ENCODE assay signal across 20 cellular contexts in the genomic region with DNA sequence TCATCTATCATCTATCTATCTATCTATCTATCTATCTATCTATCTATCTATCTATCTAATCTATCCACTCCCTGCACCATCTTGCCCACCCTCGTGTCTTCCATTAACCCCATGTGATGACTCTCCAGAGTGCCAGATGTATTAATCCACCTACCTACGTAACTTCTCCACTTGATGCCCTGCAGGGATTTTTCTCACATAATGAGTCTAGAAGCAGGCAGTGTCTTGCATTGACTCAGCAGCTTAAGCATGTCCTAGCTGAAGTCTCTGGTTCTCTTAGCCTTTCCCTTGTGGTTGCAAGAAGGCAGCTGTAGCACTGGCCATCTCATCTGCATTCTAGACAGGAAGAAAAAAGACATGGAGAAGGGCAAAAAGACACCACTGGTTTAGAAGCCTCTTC.
"Had no signal": no experiment of that assay in that cellular context is flagged by ENCODE, and none has a peak within 500 bp of the region (broad histone marks: within the 10 kb centered on the region; RNA-seq: fewer than 3 reads in every experiment).

No MANE protein-coding gene starts in this region.

- H3K36me3 ChIP-seq: colonic mucosa, esophagus muscularis mucosa, gastroesophageal sphincter, left ventricle myocardium inferior, lower lobe of right lung, pancreas had no signal

- DNase-seq: colonic mucosa; effector CD4-positive, alpha-beta T cell; endodermal cell; glutamatergic neuron; kidney; left cardiac atrium; left ventricle myocardium inferior; lower lobe of right lung; mesenchymal stem cell; midbrain; occipital lobe; pancreas; right cardiac atrium; stimulated activated CD4-positive, alpha-beta T cell treated with anti-CD3 and anti-CD28 coated beads, Interleukin-2, amount 100 ng/mL, for 48 hours; stimulated activated naive CD4-positive, alpha-beta T cell treated with Interleukin-2 at 50 U/mL for 16 hours; trophoblast cell had no signal

- FAIRE-seq: endothelial cell of umbilical vein, kidney, pancreas had no signal

- ATAC-seq: gastroesophageal sphincter, lower lobe of right lung, pancreas, right cardiac atrium had no signal

- H3K27me3 ChIP-seq: colonic mucosa, esophagus muscularis mucosa, gastroesophageal sphincter, pancreas had no signal

- H3K4me3 ChIP-seq: colonic mucosa, esophagus muscularis mucosa, gastroesophageal sphincter, left ventricle myocardium inferior, lower lobe of right lung, pancreas, smooth muscle cell had no signal
